ENCODE assay signal across 22 cellular contexts in genomic region chr5:33184367-33184766, GRCh38.
DNase-seq lines count a peak whose midpoint lies in the region; ATAC-seq, FAIRE-seq and TF ChIP-seq lines count a peak whose summit lies in the region.
"Had no signal": no experiment of that assay in that cellular context is flagged by ENCODE, and none has a peak within 500 bp of the region (broad histone marks: within the 10 kb centered on the region; RNA-seq: fewer than 3 reads in every experiment).

No MANE protein-coding gene starts in this region.

- TF ChIP-seq CTCF in HEK293 (tag by site-specific recombination; IDR thresholded peaks at IDR 0.05) (no peak), K562 (IDR thresholded peaks at IDR 0.05 in 2 of 3, conservative IDR thresholded peaks at IDR 0.05 in 1 of 3; ENCODE audit: insufficient read depth in 2 of 3, low read depth in 1 of 3, low read length in 3 of 3) (no peak), osteoblast (IDR thresholded peaks at IDR 0.05; ENCODE audit: extremely low read depth, low read depth, low read length) (no peak)

- H3K9me1 ChIP-seq in K562 (ENCODE audit: control insufficient read depth, insufficient read depth, low read length): no peaks in the 10 kb centered on the region

- H3K79me2 ChIP-seq in K562 (ENCODE audit: control insufficient read depth, insufficient read depth, low read length): no peaks in the 10 kb centered on the region
- no peaks in the 10 kb centered on the region for H3K79me2 ChIP-seq in osteoblast (ENCODE audit: insufficient read depth, low read length)

- no peak for TF ChIP-seq POLR2A in K562 (conservative IDR thresholded peaks at IDR 0.05)

- H4K20me1 ChIP-seq in K562 (replicated peaks; ENCODE audit: control insufficient read depth, insufficient read depth, low read length) (no peaks in the 10 kb centered on the region), osteoblast (ENCODE audit: insufficient read depth, low read length) (no peaks in the 10 kb centered on the region)
- H4K20me1 ChIP-seq: BLaER1 had no signal

- H3K27me3 ChIP-seq in K562 (ENCODE audit: control insufficient read depth in 2 of 2, insufficient read depth in 2 of 2, low read length in 2 of 2) (no peaks in the 10 kb centered on the region), osteoblast (ENCODE audit: insufficient read depth, low read length) (no peaks in the 10 kb centered on the region)
- H3K27me3 ChIP-seq: BLaER1 had no signal

- H3K36me3 ChIP-seq in HEK293 (ENCODE audit: control insufficient read depth in 2 of 2, insufficient read depth in 1 of 2, low read length in 2 of 2) (no peaks in the 10 kb centered on the region), K562 (ENCODE audit: control insufficient read depth, insufficient read depth, low read length) (no peaks in the 10 kb centered on the region), osteoblast (ENCODE audit: insufficient read depth, low read length) (no peaks in the 10 kb centered on the region)
- H3K36me3 ChIP-seq: BLaER1 had no signal

- in situ Hi-C loops in K562 (cut with MboI): no loop called here

- POLR2A ChIA-PET in HEK293 (lab: Yijun Ruan, JAX): no interaction called here
- POLR2A ChIA-PET in K562 (lab: Yijun Ruan, JAX): no interaction called here

- H3K27ac ChIP-seq in HEK293 (ENCODE audit: extremely low read depth, low read depth, low read length): no peak overlapping the region
- no peak overlapping the region for H3K27ac ChIP-seq in K562 (ENCODE audit: extremely low read depth, low read depth, low read length)
- no peak overlapping the region for H3K27ac ChIP-seq in osteoblast (ENCODE audit: low read depth, low read length)
- H3K27ac ChIP-seq: BLaER1, SK-N-MC had no signal

- no peak overlapping the region for H3K4me2 ChIP-seq in K562 (ENCODE audit: insufficient read depth, low read length)
- no peak overlapping the region for H3K4me2 ChIP-seq in osteoblast (ENCODE audit: insufficient read depth, low read length)
- H3K4me2 ChIP-seq: BLaER1 had no signal

- no peak for FAIRE-seq in K562 (lab: Jason Lieb, UNC)
- FAIRE-seq: A204.1, H1 had no signal

- H3K9ac ChIP-seq in K562 (ENCODE audit: insufficient read depth in 1 of 2, low read depth in 2 of 2, low read length in 2 of 2): no peak overlapping the region
- H3K9ac ChIP-seq: BLaER1 had no signal

- no peak for TF ChIP-seq RAD21 in K562 (CRISPR knock-in tag; conservative IDR thresholded peaks at IDR 0.05 in 1 of 2, IDR thresholded peaks at IDR 0.05 in 1 of 2)

- 0% methylated on average over 2 of the region's 2 CpGs for WGBS in K562 (ENCODE audit: insufficient coverage, low coverage, missing lambda C conversion rate)

- H3K4me1 ChIP-seq in HEK293 (ENCODE audit: control insufficient read depth, insufficient read depth, low read length) (peaks cover 11% of the 10 kb centered on the region), K562 (replicated peaks in 1 of 2; ENCODE audit: control insufficient read depth in 2 of 2, insufficient read depth in 2 of 2, low read length in 2 of 2) (no peaks in the 10 kb centered on the region), osteoblast (ENCODE audit: insufficient read depth, low read length) (peaks cover 4% of the 10 kb centered on the region)

- H3K9me3 ChIP-seq in HEK293 (ENCODE audit: control insufficient read depth, insufficient read depth, low read depth, low read length): no peaks in the 10 kb centered on the region; the same call in 1 of the 2 replicates
- H3K9me3 ChIP-seq in K562 (replicated peaks; ENCODE audit: control insufficient read depth, insufficient read depth, low read depth, low read length): peaks cover 1% of the 10 kb centered on the region; the same call in 1 of the 2 replicates
- no peaks in the 10 kb centered on the region for H3K9me3 ChIP-seq in osteoblast (ENCODE audit: low read depth, low read length)
- H3K9me3 ChIP-seq: BLaER1 had no signal

- TF ChIP-seq EP300 in K562 (IDR thresholded peaks at IDR 0.05; ENCODE audit: low read length): no peak

- H3K4me3 ChIP-seq in HEK293 (ENCODE audit: low read depth, low read length) (no peak overlapping the region), K562 (no peak overlapping the region), osteoblast (ENCODE audit: insufficient read depth, low read length) (no peak overlapping the region)
- H3K4me3 ChIP-seq: BLaER1, SK-N-MC had no signal

- ATAC-seq in K562 (no peak), SK-N-SH treated with all-trans-retinoic acid at 6 μM for 48 hours (no peak)

- intact Hi-C loops in K562 (cut with micrococcal nuclease): no loop called here

- H2AFZ ChIP-seq in K562 (ENCODE audit: low read depth, low read length) (no peak overlapping the region), osteoblast (ENCODE audit: low read length) (peak overlapping the region; percentile 23)

- BruUV-seq in K562 (replicated peaks; lab: Mats Ljungman, UMichigan): no TSS peak

- CTCF ChIA-PET in HEK293 (lab: Yijun Ruan, JAX): interaction anchor here (0.6 to 1.0 kb wide), 3 partner anchors 12 to 332 kb away, joined by 3 read pairs; no protein-coding TSS in a partner anchor
- CTCF ChIA-PET in K562 (lab: Yijun Ruan, JAX; ENCODE audit: low intra/inter-chr PET ratio): no interaction called here

- peak; percentile 66 for DNase-seq in OCI-M2 (lab: John Stamatoyannopoulos, UW; ENCODE audit: unreplicated experiment)
- peak in 2 of 4 experiments; percentile 20 to 28 for DNase-seq in K562 (ENCODE audit: extremely low read depth in 1 of 4, low spot score in 3 of 4)
- DNase-seq in osteoblast (ENCODE audit: insufficient read length, low spot score, missing footprints): no peak
- DNase-seq in HuH-7 (ENCODE audit: low spot score): no peak
- no peak for DNase-seq in H4 (ENCODE audit: low spot score)
- DNase-seq: CD4-positive, alpha-beta T cell; COR-L47; DMS53; KG1; NCI-H1048; NCI-H1417; NCI-H1694; NCI-H2029 treated with DMSO at 0.1 percent for 48 hours; NCI-H526 treated with DMSO at 0.1 percent for 48 hours; SIG-M5; SW 1271 had no signal

TF ChIP-seq in HEK293, 187 proteins besides CTCF, POLR2A, EP300 and RAD21 (continues in another document):
- TF ChIP-seq TCF7L2 (IDR thresholded peaks at IDR 0.05; ENCODE audit: borderline replicate concordance, low read depth, low read length) (peak; percentile 62; the same call in 1 of the 2 replicates), ZNF37A (tag by site-specific recombination; IDR thresholded peaks at IDR 0.05) (no peak), ZFHX2 (tag by site-specific recombination; conservative IDR thresholded peaks at IDR 0.05) (peak; percentile 82), OVOL3 (tag by site-specific recombination; IDR thresholded peaks at IDR 0.05) (no peak), ZNF660 (tag by site-specific recombination; IDR thresholded peaks at IDR 0.05) (no peak), EGR2 (tag by site-specific recombination; IDR thresholded peaks at IDR 0.05; ENCODE audit: low read depth) (peak; percentile 57; the same call in 1 of the 2 replicates), ZNF155 (tag by site-specific recombination; IDR thresholded peaks at IDR 0.05) (no peak), KLF1 (tag by site-specific recombination; IDR thresholded peaks at IDR 0.05) (peak; percentile 25; the same call in 1 of the 2 replicates), ZNF138 (tag by site-specific recombination; IDR thresholded peaks at IDR 0.05; ENCODE audit: borderline replicate concordance) (no peak), ZNF843 (tag by site-specific recombination; IDR thresholded peaks at IDR 0.05) (peak; percentile 50; the same call in 1 of the 2 replicates)

TF ChIP-seq in K562, 482 proteins besides CTCF, POLR2A, EP300 and RAD21 (continues in another document):
- TF ChIP-seq ZNF311 (CRISPR knock-in tag; IDR thresholded peaks at IDR 0.05) (0 out of 2 replicates have a peak, but pooled peaks have one; percentile 35), HDAC6 (IDR thresholded peaks at IDR 0.05; ENCODE audit: low read depth, low read length) (no peak), PTBP1 (IDR thresholded peaks at IDR 0.05; ENCODE audit: low read depth, low read length) (no peak), GATAD2B (IDR thresholded peaks at IDR 0.05; ENCODE audit: borderline replicate concordance) (no peak), CBFA2T3 (IDR thresholded peaks at IDR 0.05) (peak; percentile 70), ZNF75A (CRISPR knock-in tag; IDR thresholded peaks at IDR 0.05) (no peak), TCF3 (CRISPR knock-in tag; IDR thresholded peaks at IDR 0.05) (peak; percentile 19), CBFA2T2 (conservative IDR thresholded peaks at IDR 0.05) (peak; percentile 54), GTF2F1 (IDR thresholded peaks at IDR 0.05; ENCODE audit: low read depth, low read length) (no peak), PML (IDR thresholded peaks at IDR 0.05; ENCODE audit: low read length) (peak; percentile 25; the same call in 1 of the 2 replicates), CTBP1 (IDR thresholded peaks at IDR 0.05; ENCODE audit: borderline replicate concordance) (no peak), TEAD4 (IDR thresholded peaks at IDR 0.05; ENCODE audit: low read length) (peak; percentile 65; the same call in 1 of the 2 replicates), TEAD4 (CRISPR knock-in tag; IDR thresholded peaks at IDR 0.05; ENCODE audit: borderline replicate concordance) (no peak)

TF ChIP-seq in SK-N-SH treated with all-trans-retinoic acid at 6 μM for 48 hours, 23 proteins besides CTCF, POLR2A, EP300 and RAD21 (continues in another document):
- no peak for TF ChIP-seq SNAI2 (CRISPR knock-in tag; IDR thresholded peaks at IDR 0.05)
- no peak for TF ChIP-seq TSHZ2 (CRISPR knock-in tag; IDR thresholded peaks at IDR 0.05)
- TF ChIP-seq BACH2 (CRISPR knock-in tag; IDR thresholded peaks at IDR 0.05; ENCODE audit: borderline replicate concordance): no peak
- no peak for TF ChIP-seq ZFP30 (CRISPR knock-in tag; IDR thresholded peaks at IDR 0.05)
- no peak for TF ChIP-seq TCF4 (CRISPR knock-in tag; IDR thresholded peaks at IDR 0.05; ENCODE audit: borderline replicate concordance)

Comparison
In these comparisons a context has a peak if more than half of its experiments do, and no peak if none do; other contexts are left out.
1. Of the 44 proteins assayed by ChIP-seq in both K562 and HEK293: peak only in K562: ZNF311; only in HEK293: KLF1 and TCF7L2; in both: none; in neither: 41.